In genomic region chr14:23727566-23728335, GRCh38 we compare ENCODE assay signal across 8 cellular contexts.
DNase-seq lines count a peak whose midpoint lies in the region; ATAC-seq lines count a peak whose summit lies in the region.

No MANE protein-coding gene starts in this region.

- H3K27ac Mint-ChIP-seq in stimulated activated naive B cell treated with anti-CD40 and anti-IgM and Interleukin-4, amounts not matched to agents 10 μg/mL and 1 μg/mL and 100 μg/mL, for 72 hours = no peak overlapping the region

- ATAC-seq in stimulated activated naive B cell treated with anti-CD40 and anti-IgM and Interleukin-4, amounts not matched to agents 10 μg/mL and 1 μg/mL and 100 μg/mL, for 72 hours (replicated peaks) = peak; percentile 67 to 77
- ATAC-seq in HG03460 (IDR thresholded peaks at IDR 0.05; ENCODE audit: unreplicated experiment) = no peak
- ATAC-seq in GM21825 (IDR thresholded peaks at IDR 0.05; ENCODE audit: unreplicated experiment) = no peak

- no peak overlapping the region for H3K4me3 Mint-ChIP-seq in stimulated activated naive B cell treated with anti-CD40 and anti-IgM and Interleukin-4, amounts not matched to agents 10 μg/mL and 1 μg/mL and 100 μg/mL, for 72 hours

- H3K27me3 Mint-ChIP-seq in stimulated activated naive B cell treated with anti-CD40 and anti-IgM and Interleukin-4, amounts not matched to agents 10 μg/mL and 1 μg/mL and 100 μg/mL, for 72 hours = peaks cover 8 to 15% of the 10 kb centered on the region in 2 donors

- H3K36me3 Mint-ChIP-seq in stimulated activated naive B cell treated with anti-CD40 and anti-IgM and Interleukin-4, amounts not matched to agents 10 μg/mL and 1 μg/mL and 100 μg/mL, for 72 hours = no peaks in the 10 kb centered on the region

- DNase-seq in DMS53 (lab: John Stamatoyannopoulos, UW) (peak; percentile 68), HK-2 (ENCODE audit: unreplicated experiment) (peak; percentile 16), SK-N-DZ (ENCODE audit: low spot score) (peak; percentile 13), glomerular endothelial cell (ENCODE audit: extremely low read depth, low read depth, low spot score) (peak; percentile 16)
- no peak for DNase-seq in stimulated activated naive B cell treated with anti-CD40 and anti-IgM and Interleukin-4, amounts not matched to agents 10 μg/mL and 1 μg/mL and 100 μg/mL, for 72 hours
- no peak for DNase-seq in effector CD4-positive, alpha-beta T cell

- H3K9me3 Mint-ChIP-seq in stimulated activated naive B cell treated with anti-CD40 and anti-IgM and Interleukin-4, amounts not matched to agents 10 μg/mL and 1 μg/mL and 100 μg/mL, for 72 hours = no peaks in the 10 kb centered on the region

- no peaks in the 10 kb centered on the region for H3K4me1 Mint-ChIP-seq in stimulated activated naive B cell treated with anti-CD40 and anti-IgM and Interleukin-4, amounts not matched to agents 10 μg/mL and 1 μg/mL and 100 μg/mL, for 72 hours

Comparison
In these comparisons a context has a peak if more than half of its experiments do, and no peak if none do; other contexts are left out.
1. DNase-seq: peak in DMS53 (single experiment), HK-2 (single experiment), SK-N-DZ (single experiment) and glomerular endothelial cell (single experiment); none in stimulated activated naive B cell treated with anti-CD40 and anti-IgM and Interleukin-4, amounts not matched to agents 10 μg/mL and 1 μg/mL and 100 μg/mL, for 72 hours (single experiment) and effector CD4-positive, alpha-beta T cell (single experiment).
2. ATAC-seq: peak in stimulated activated naive B cell treated with anti-CD40 and anti-IgM and Interleukin-4, amounts not matched to agents 10 μg/mL and 1 μg/mL and 100 μg/mL, for 72 hours (2 of 2); none in HG03460 (single experiment) and GM21825 (single experiment).